In the genomic region with DNA sequence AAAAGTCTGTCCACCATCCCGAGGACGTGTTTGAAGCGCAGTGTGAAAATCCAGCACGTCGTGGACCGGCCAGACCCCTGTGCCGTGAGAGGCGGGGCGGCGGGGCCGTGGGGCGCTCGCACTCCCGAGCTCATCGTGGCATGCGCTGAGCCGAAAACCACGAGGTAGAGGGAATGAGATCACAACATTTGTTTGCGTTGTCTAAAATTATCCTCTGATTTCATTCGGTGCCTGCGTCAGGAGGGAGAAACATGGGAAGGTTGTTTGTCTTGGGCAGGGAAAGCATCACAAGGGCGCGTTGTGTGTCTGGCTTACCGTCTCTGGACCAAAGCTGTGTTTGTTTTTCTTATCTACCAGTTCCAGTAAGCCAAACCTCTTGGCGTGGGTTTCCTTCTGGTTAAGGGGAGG, we compare ENCODE assay signal across 13 cellular contexts.
DNase-seq lines count a peak whose midpoint lies in the region; ATAC-seq and TF ChIP-seq lines count a peak whose summit lies in the region.
"Had no signal": no experiment of that assay in that cellular context is flagged by ENCODE, and none has a peak within 500 bp of the region (broad histone marks: within the 10 kb centered on the region; RNA-seq: fewer than 3 reads in every experiment).

No MANE protein-coding gene starts in this region.

- H3K36me3 ChIP-seq in PC-3 (ENCODE audit: low read depth, low read length), result peaks cover 12% of the 10 kb centered on the region
- H3K36me3 ChIP-seq: adrenal gland had no signal

- intact Hi-C loops in PC-3 (cut with micrococcal nuclease), result no loop called here

- peaks cover 25% of the 10 kb centered on the region for H3K4me1 ChIP-seq in PC-3 (ENCODE audit: insufficient read depth, low read length)
- H3K4me1 ChIP-seq: adrenal gland had no signal

- no peaks in the 10 kb centered on the region for H3K79me2 ChIP-seq in PC-3 (ENCODE audit: low read length)

- ATAC-seq in PC-3, result peak; percentile 37
- no peak for ATAC-seq in HG03025 (IDR thresholded peaks at IDR 0.05; ENCODE audit: low FRiP score, unreplicated experiment)
- ATAC-seq in GM18502 (IDR thresholded peaks at IDR 0.05; ENCODE audit: poor library complexity, unreplicated experiment), result no peak
- no peak for ATAC-seq in HG02588 (IDR thresholded peaks at IDR 0.05; ENCODE audit: unreplicated experiment)

- TF ChIP-seq CTCF in AG04450 (IDR thresholded peaks at IDR 0.05; ENCODE audit: low read depth, low read length) (no peak), PC-3 (conservative IDR thresholded peaks at IDR 0.05; ENCODE audit: low read depth, low read length) (no peak), fibroblast of pulmonary artery (IDR thresholded peaks at IDR 0.05; ENCODE audit: low read length, missing control alignments) (no peak)

- no peak overlapping the region for H2AFZ ChIP-seq in PC-3 (ENCODE audit: low read length)

- CTCF ChIA-PET in AG04450 (lab: Charles Lee), result no interaction called here
- CTCF ChIA-PET in PC-3 (lab: Charles Lee), result no interaction called here

- POLR2A ChIA-PET in AG04450 (lab: Yijun Ruan, JAX) (no interaction called here), PC-3 (lab: Charles Lee; ENCODE audit: unreplicated experiment) (no interaction called here)

- H3K9me3 ChIP-seq in AG04450 (ENCODE audit: control insufficient read depth, insufficient read depth, low read length) (peaks cover 13% of the 10 kb centered on the region), PC-3 (ENCODE audit: low read length) (no peaks in the 10 kb centered on the region)
- H3K9me3 ChIP-seq: adrenal gland had no signal

- DNase-seq in AG04450 (ENCODE audit: low read depth, low spot score) (peak; percentile 46), PC-3 (no peak), fibroblast of pulmonary artery (ENCODE audit: low read depth) (peak; percentile 72), pons (ENCODE audit: low spot score) (peak; percentile 12), DMS79 (lab: John Stamatoyannopoulos, UW) (no peak)
- DNase-seq: activated CD4-positive, CD25-positive, alpha-beta regulatory T cell treated with anti-CD3 and anti-CD28 coated beads, Interleukin-2, amount 50 U/mL, for 72 hours; H7; NCI-H1436; NK-92 treated with Interleukin-12 subunit alpha and Interleukin-12 subunit beta, amount 100 ng/mL, for 24 hours had no signal

- no peaks in the 10 kb centered on the region for H4K20me1 ChIP-seq in PC-3 (ENCODE audit: low read length)

- H3F3A ChIP-seq in PC-3 (ENCODE audit: low read length, unreplicated experiment), result no peaks in the 10 kb centered on the region

- no peak overlapping the region for H3K9ac ChIP-seq in PC-3 (ENCODE audit: low read length)

- H3K27ac ChIP-seq in AG04450 (ENCODE audit: low read depth, low read length) (peak overlapping the region; percentile 73), PC-3 (ENCODE audit: low read length) (no peak overlapping the region)

- no TSS peak for BruUV-seq in PC-3 (replicated peaks; lab: Mats Ljungman, UMichigan)

- no peak overlapping the region for H3K4me2 ChIP-seq in PC-3 (ENCODE audit: low read length)

- H3K4me3 ChIP-seq in AG04450 (ENCODE audit: low read depth, low read length) (no peak overlapping the region), PC-3 (ENCODE audit: low read length) (no peak overlapping the region), fibroblast of pulmonary artery (replicated peaks; ENCODE audit: low read depth, low read length) (no peak overlapping the region)
- H3K4me3 ChIP-seq: adrenal gland had no signal

- H3K27me3 ChIP-seq in AG04450 (ENCODE audit: control insufficient read depth, insufficient read depth, low read length) (no peaks in the 10 kb centered on the region), PC-3 (ENCODE audit: low read length) (no peaks in the 10 kb centered on the region)
- H3K27me3 ChIP-seq: adrenal gland had no signal

- no peaks in the 10 kb centered on the region for H3K9me2 ChIP-seq in PC-3 (replicated peaks; ENCODE audit: low read length)

Comparison
In these comparisons a context has a peak if more than half of its experiments do, and no peak if none do; other contexts are left out.
1. DNase-seq: peak in AG04450 (single experiment), fibroblast of pulmonary artery (single experiment) and pons (single experiment); none in PC-3 (single experiment) and DMS79 (single experiment).